In genomic region chr17:47286198-47286914, GRCh38 we compare ENCODE assay signal across 10 cellular contexts. TPM values are rescaled to one million over a fixed set of nuclear protein-coding genes. Genes with fewer than 3 reads are reported as not detected.
DNase-seq lines count a peak whose midpoint lies in the region; ATAC-seq and TF ChIP-seq lines count a peak whose summit lies in the region.
"Had no signal": no experiment of that assay in that cellular context is flagged by ENCODE, and none has a peak within 500 bp of the region (broad histone marks: within the 10 kb centered on the region; RNA-seq: fewer than 3 reads in every experiment).

No MANE protein-coding gene starts in this region.

- TF ChIP-seq POLR2A in adrenal gland (IDR thresholded peaks at IDR 0.05), result no peak

- no peaks in the 10 kb centered on the region for H3F3A ChIP-seq in PC-3 (ENCODE audit: low read length, unreplicated experiment)

- no peak overlapping the region for H3K4me2 ChIP-seq in PC-3 (ENCODE audit: low read length)

- no peak overlapping the region for H3K4me3 ChIP-seq in PC-3 (ENCODE audit: low read length)
- no peak overlapping the region for H3K4me3 ChIP-seq in aorta (ENCODE audit: low read length in 2 of 2)
- H3K4me3 ChIP-seq in adrenal gland, result no peak overlapping the region

- POLR2A ChIA-PET in PC-3 (lab: Charles Lee; ENCODE audit: unreplicated experiment), result no interaction called here

- no peaks in the 10 kb centered on the region for H3K9me3 ChIP-seq in PC-3 (ENCODE audit: low read length)
- H3K9me3 ChIP-seq in aorta (ENCODE audit: control insufficient read depth, low read length), result no peaks in the 10 kb centered on the region
- H3K9me3 ChIP-seq in adrenal gland (replicated peaks in 1 of 3), result no peaks in the 10 kb centered on the region

- intact Hi-C loops in PC-3 (cut with micrococcal nuclease) (no loop called here), aorta (cut with DNase I) (no loop called here), adrenal gland (cut with DNase I) (no loop called here)

- H4K20me1 ChIP-seq in PC-3 (ENCODE audit: low read length), result no peaks in the 10 kb centered on the region

- DNase-seq in activated CD4-positive, CD25-positive, alpha-beta regulatory T cell treated with anti-CD3 and anti-CD28 coated beads, Interleukin-2, amount 50 U/mL, for 72 hours, result no peak
- peak; percentile 55 for DNase-seq in smooth muscle cell of the brain vasculature (ENCODE audit: low read depth, low spot score)
- DNase-seq in PC-3, result no peak
- no peak for DNase-seq in aorta
- DNase-seq in adrenal gland, result no peak
- DNase-seq: activated naive CD8-positive, alpha-beta T cell treated with anti-CD3 and anti-CD28 coated beads, Interleukin-2, amount 10 ng/mL, durations not matched to agents 7 days and 5 days; NCI-H187 treated with DMSO at 0.1 percent for 48 hours had no signal

- no peaks in the 10 kb centered on the region for H3K9me2 ChIP-seq in PC-3 (replicated peaks; ENCODE audit: low read length)

- peak; percentile 51 to 57 for ATAC-seq in activated CD4-positive, CD25-positive, alpha-beta regulatory T cell treated with anti-CD3 and anti-CD28 coated beads, Interleukin-2, amount 50 U/mL, for 24 hours
- ATAC-seq in HG02571 (IDR thresholded peaks at IDR 0.05; ENCODE audit: unreplicated experiment) (peak; percentile 51), HG03575 (IDR thresholded peaks at IDR 0.05; ENCODE audit: extremely low read depth, insufficient number of reproducible peaks, low FRiP score, unreplicated experiment) (peak; percentile 36), PC-3 (no peak), aorta (ENCODE audit: low FRiP score) (no peak)

- no peaks in the 10 kb centered on the region for H3K79me2 ChIP-seq in PC-3 (ENCODE audit: low read length)

- TF ChIP-seq CTCF in PC-3 (conservative IDR thresholded peaks at IDR 0.05; ENCODE audit: low read depth, low read length) (no peak), adrenal gland (IDR thresholded peaks at IDR 0.05) (no peak)

- WGBS in aorta, 2 donors, result 87 to 90% methylated on average over 6 of the region's 6 CpGs
- WGBS in adrenal gland, 4 donors, result 79 to 86% (median 82%) methylated on average over 6 of the region's 6 CpGs

- no TSS peak for BruUV-seq in PC-3 (replicated peaks; lab: Mats Ljungman, UMichigan)

- no peak overlapping the region for H3K9ac ChIP-seq in PC-3 (ENCODE audit: low read length)

- H3K4me1 ChIP-seq in PC-3 (ENCODE audit: insufficient read depth, low read length) (peaks cover 7% of the 10 kb centered on the region), aorta (ENCODE audit: control insufficient read depth in 1 of 2, insufficient read depth in 2 of 2, low read length in 2 of 2) (no peaks in the 10 kb centered on the region), adrenal gland (replicated peaks in 1 of 2) (no peaks in the 10 kb centered on the region)

- H2AFZ ChIP-seq in PC-3 (ENCODE audit: low read length), result no peak overlapping the region

- CTCF ChIA-PET in PC-3 (lab: Charles Lee), result interaction anchor here (0.6 kb wide), 1 partner anchor 319 kb away, joined by 3 read pairs; no protein-coding TSS in a partner anchor

- no peak overlapping the region for H3K27ac ChIP-seq in PC-3 (ENCODE audit: low read length)
- H3K27ac ChIP-seq in aorta (ENCODE audit: low read depth in 1 of 2, low read length in 2 of 2), result no peak overlapping the region
- no peak overlapping the region for H3K27ac ChIP-seq in adrenal gland

- H3K36me3 ChIP-seq in PC-3 (ENCODE audit: low read depth, low read length) (no peaks in the 10 kb centered on the region), aorta (ENCODE audit: control insufficient read depth in 1 of 2, insufficient read depth in 2 of 2, low read length in 1 of 2) (peaks cover 17 to 18% of the 10 kb centered on the region in 2 donors), adrenal gland (replicated peaks in 1 of 2) (no peaks in the 10 kb centered on the region)

- no peaks in the 10 kb centered on the region for H3K27me3 ChIP-seq in PC-3 (ENCODE audit: low read length)
- H3K27me3 ChIP-seq in aorta (ENCODE audit: control insufficient read depth in 1 of 2, insufficient read depth in 2 of 2, low read length in 1 of 2), result no peaks in the 10 kb centered on the region
- H3K27me3 ChIP-seq in adrenal gland, result no peaks in the 10 kb centered on the region

RNA-seq across cellular contexts. Expression of gene ITGB3, which starts 32.7 kb away (rescaled TPM):
- 0.36 and 0.69 TPM in 2 replicates for total RNA-seq in PC-3 (2014; rRNA removed)
- total RNA-seq in aorta, result 100 to 1,000 TPM in 1 of 2 donors, 10 to 100 TPM in 1; 79.5 to 210 TPM
- 10 to 100 TPM; 14.4 to 21.2 TPM for polyA plus RNA-seq in aorta
- total RNA-seq in adrenal gland, result 1 to 10 TPM in 6 of 8 donors, under 1 TPM in 2; 0.12 to 2.2 (median 1.6) TPM
- under 1 TPM; 0.40 to 0.84 (median 0.64) TPM for polyA plus RNA-seq in adrenal gland

RNA-seq across cellular contexts. Expression of gene EFCAB13, which starts 37.4 kb away (rescaled TPM):
- 1.2 and 2.7 TPM in 2 replicates for total RNA-seq in PC-3 (2014; rRNA removed)
- 10 to 100 TPM; 28.1 to 34.2 TPM for total RNA-seq in aorta
- 1 to 10 TPM; 1.4 to 6.3 TPM for polyA plus RNA-seq in aorta
- total RNA-seq in adrenal gland, result 1 to 10 TPM; 1.1 to 7.5 (median 3.5) TPM
- 1 to 10 TPM; 1.2 to 3.3 (median 1.3) TPM for polyA plus RNA-seq in adrenal gland

Comparison
In these comparisons a context has a peak if more than half of its experiments do, and no peak if none do; other contexts are left out.
1. ATAC-seq: peak in activated CD4-positive, CD25-positive, alpha-beta regulatory T cell treated with anti-CD3 and anti-CD28 coated beads, Interleukin-2, amount 50 U/mL, for 24 hours (2 of 2), HG02571 (single experiment) and HG03575 (single experiment); none in PC-3 (single experiment) and aorta (single experiment).
2. RNA of gene ITGB3, which starts 32.7 kb away (total RNA-seq): 79.5 to 210 TPM in aorta; 0.12 to 2.2 TPM in adrenal gland and 0.36 to 0.69 TPM in PC-3; every median in the first group is over 10 times any median in the second.